ENCODE assay signal across 10 cellular contexts in the genomic region with DNA sequence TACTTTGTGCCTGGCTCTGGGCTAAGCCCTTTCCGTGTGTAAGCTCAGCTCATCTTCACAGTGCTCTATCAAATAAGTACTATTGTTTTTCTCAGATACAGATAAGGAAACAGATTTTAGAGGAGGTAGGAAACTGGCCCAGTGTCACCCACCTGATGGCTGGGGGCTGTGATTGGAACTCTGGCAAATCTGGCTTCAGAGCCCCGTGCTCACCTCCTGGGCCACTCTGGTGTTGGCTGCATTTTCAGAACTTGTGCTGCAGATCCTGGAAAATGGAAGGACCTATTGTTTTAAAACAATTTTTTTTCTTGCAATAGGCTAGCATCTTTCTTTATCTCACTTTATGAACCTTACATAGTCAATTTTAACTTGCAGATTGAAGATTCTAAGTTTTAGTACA. TPM values are rescaled to one million over a fixed set of nuclear protein-coding genes. Genes with fewer than 3 reads are reported as not detected.
DNase-seq lines count a peak whose midpoint lies in the region; TF ChIP-seq lines count a peak whose summit lies in the region.
"Had no signal": no experiment of that assay in that cellular context is flagged by ENCODE, and none has a peak within 500 bp of the region (broad histone marks: within the 10 kb centered on the region; RNA-seq: fewer than 3 reads in every experiment).

No MANE protein-coding gene starts in this region.

- intact Hi-C loops in activated CD4-positive, alpha-beta T cell treated with anti-CD3 and anti-CD28 coated beads, Interleukin-2, amount 10 ng/mL, durations not matched to agents 24 days and 14 days (cut with micrococcal nuclease): no loop called here

- no peak overlapping the region for H3K27ac ChIP-seq in osteoblast (ENCODE audit: low read depth, low read length)
- H3K27ac ChIP-seq: upper lobe of right lung had no signal

- peak overlapping the region; percentile 67 for H3K27ac Mint-ChIP-seq in activated CD4-positive, alpha-beta T cell treated with anti-CD3 and anti-CD28 coated beads, Interleukin-2, amount 10 ng/mL, durations not matched to agents 24 days and 14 days
- H3K27ac Mint-ChIP-seq in brain: peak overlapping the region in 2 of 5 experiments; percentile 25 to 71

- H4K20me1 ChIP-seq in Loucy (ENCODE audit: insufficient read depth, low read length, poor library complexity, severe bottlenecking) (peaks cover 89% of the 10 kb centered on the region), osteoblast (ENCODE audit: insufficient read depth, low read length) (peaks cover 8% of the 10 kb centered on the region)

- H2AFZ ChIP-seq in Loucy (ENCODE audit: low read length) (no peak overlapping the region), osteoblast (ENCODE audit: low read length) (no peak overlapping the region)

- H3K27me3 ChIP-seq in Loucy (ENCODE audit: insufficient read depth, low read length, poor library complexity, severe bottlenecking) (no peaks in the 10 kb centered on the region), osteoblast (ENCODE audit: insufficient read depth, low read length) (no peaks in the 10 kb centered on the region)
- H3K27me3 ChIP-seq: upper lobe of right lung had no signal

- H3F3A ChIP-seq in Loucy (ENCODE audit: low read depth): no peaks in the 10 kb centered on the region; the same call in 1 of the 2 replicates

- H3K4me1 ChIP-seq in Loucy (ENCODE audit: insufficient read depth, low read length, poor library complexity, severe bottlenecking) (peaks cover 78% of the 10 kb centered on the region), osteoblast (ENCODE audit: insufficient read depth, low read length) (peaks cover 42% of the 10 kb centered on the region)

- no peaks in the 10 kb centered on the region for H3K27me3 Mint-ChIP-seq in activated CD4-positive, alpha-beta T cell treated with anti-CD3 and anti-CD28 coated beads, Interleukin-2, amount 10 ng/mL, durations not matched to agents 24 days and 14 days
- H3K27me3 Mint-ChIP-seq in brain: peaks cover 4% of the 10 kb centered on the region

- H3K36me3 ChIP-seq in Loucy (ENCODE audit: insufficient read depth, low read length) (no peaks in the 10 kb centered on the region; the same call in 1 of the 2 replicates), osteoblast (ENCODE audit: insufficient read depth, low read length) (peaks cover 9% of the 10 kb centered on the region)

- H3K4me1 Mint-ChIP-seq in activated CD4-positive, alpha-beta T cell treated with anti-CD3 and anti-CD28 coated beads, Interleukin-2, amount 10 ng/mL, durations not matched to agents 24 days and 14 days: peaks cover 60% of the 10 kb centered on the region
- H3K4me1 Mint-ChIP-seq in brain: peaks cover 82% of the 10 kb centered on the region

- H3K9me2 ChIP-seq in Loucy (replicated peaks; ENCODE audit: low read depth, low read length): no peaks in the 10 kb centered on the region

- peak overlapping the region; percentile 52 for H3K4me3 Mint-ChIP-seq in activated CD4-positive, alpha-beta T cell treated with anti-CD3 and anti-CD28 coated beads, Interleukin-2, amount 10 ng/mL, durations not matched to agents 24 days and 14 days
- peak overlapping the region; percentile 55 to 99 (median 83) for H3K4me3 Mint-ChIP-seq in brain

- H3K9me3 ChIP-seq in Loucy (ENCODE audit: insufficient read depth, low read depth, low read length) (no peaks in the 10 kb centered on the region), osteoblast (ENCODE audit: low read depth, low read length) (no peaks in the 10 kb centered on the region)
- H3K9me3 ChIP-seq: upper lobe of right lung had no signal

- DNase-seq in activated CD4-positive, alpha-beta T cell treated with anti-CD3 and anti-CD28 coated beads, Interleukin-2, amount 10 ng/mL, durations not matched to agents 24 days and 14 days: no peak
- no peak for DNase-seq in activated CD4-positive, alpha-beta T cell treated with anti-CD3 and anti-CD28 coated beads, Interleukin-2, amount 50 U/mL, for 4 hours
- DNase-seq in osteoblast (ENCODE audit: insufficient read length, low spot score, missing footprints) (no peak), SHP77 (lab: John Stamatoyannopoulos, UW) (no peak), HT-29 (ENCODE audit: low spot score) (no peak), activated gamma-delta T cell (lab: John Stamatoyannopoulos, UW) (no peak)
- DNase-seq: activated effector memory CD4-positive, alpha-beta T cell treated with Interleukin-2 at 50 U/mL for 16 hours; upper lobe of right lung had no signal

- peak overlapping the region; percentile 91 for H3K9ac ChIP-seq in Loucy (ENCODE audit: low read depth, low read length, poor library complexity, severe bottlenecking)

- peaks cover 27% of the 10 kb centered on the region for H3K36me3 Mint-ChIP-seq in activated CD4-positive, alpha-beta T cell treated with anti-CD3 and anti-CD28 coated beads, Interleukin-2, amount 10 ng/mL, durations not matched to agents 24 days and 14 days (ENCODE audit: low read depth)
- peaks cover 11% of the 10 kb centered on the region for H3K36me3 Mint-ChIP-seq in brain

- H3K79me2 ChIP-seq in Loucy (ENCODE audit: insufficient read depth, low read length): peaks cover 100% of the 10 kb centered on the region
- H3K79me2 ChIP-seq in osteoblast (ENCODE audit: insufficient read depth, low read length): peaks cover 99% of the 10 kb centered on the region

- TF ChIP-seq CTCF in Loucy (conservative IDR thresholded peaks at IDR 0.05; ENCODE audit: low read length) (no peak), brain (conservative IDR thresholded peaks at IDR 0.05) (no peak), osteoblast (IDR thresholded peaks at IDR 0.05; ENCODE audit: extremely low read depth, low read depth, low read length) (no peak)

- no peaks in the 10 kb centered on the region for H3K9me3 Mint-ChIP-seq in activated CD4-positive, alpha-beta T cell treated with anti-CD3 and anti-CD28 coated beads, Interleukin-2, amount 10 ng/mL, durations not matched to agents 24 days and 14 days
- peaks cover 0 to 3% (median 0%) of the 10 kb centered on the region in 5 experiments for H3K9me3 Mint-ChIP-seq in brain

- peak overlapping the region; percentile 91 for H3K4me3 ChIP-seq in Loucy (ENCODE audit: low read length, poor library complexity, severe bottlenecking)
- H3K4me3 ChIP-seq in osteoblast (ENCODE audit: insufficient read depth, low read length): no peak overlapping the region
- H3K4me3 ChIP-seq: upper lobe of right lung had no signal

- H3K4me2 ChIP-seq in Loucy (ENCODE audit: low read depth, low read length, poor library complexity, severe bottlenecking) (peak overlapping the region; percentile 95), osteoblast (ENCODE audit: insufficient read depth, low read length) (peak overlapping the region; percentile 16)

RNA-seq across cellular contexts. Expression of a gene that starts 5.7 kb away (rescaled TPM):
- 106 and 110 TPM in 2 replicates for total RNA-seq in activated CD4-positive, alpha-beta T cell treated with anti-CD3 and anti-CD28 coated beads, Interleukin-2, amount 10 ng/mL, durations not matched to agents 24 days and 14 days
- polyA plus RNA-seq in brain (ENCODE audit: insufficient read depth, low read depth, low replicate concordance): 23.8 TPM
- total RNA-seq in osteoblast: 24.2 and 28.6 TPM in 2 replicates
- 29.2 and 29.5 TPM in 2 replicates for total RNA-seq in HT-29 (2014; rRNA removed; shearing (Covaris generic))

RNA-seq across cellular contexts. Expression of a gene that starts 35.8 kb away (rescaled TPM):
- total RNA-seq in activated CD4-positive, alpha-beta T cell treated with anti-CD3 and anti-CD28 coated beads, Interleukin-2, amount 10 ng/mL, durations not matched to agents 24 days and 14 days: 22.3 and 23.1 TPM in 2 replicates
- 13.7 TPM for polyA plus RNA-seq in brain (ENCODE audit: insufficient read depth, low read depth, low replicate concordance)
- 26.8 and 29.7 TPM in 2 replicates for total RNA-seq in osteoblast
- total RNA-seq in HT-29 (2014; rRNA removed; shearing (Covaris generic)): 21.3 and 21.6 TPM in 2 replicates
